ENCODE assay signal across 12 cellular contexts in genomic region chr3:146803746-146804145, GRCh38.
DNase-seq lines count a peak whose midpoint lies in the region; ATAC-seq, FAIRE-seq and TF ChIP-seq lines count a peak whose summit lies in the region.
"Had no signal": no experiment of that assay in that cellular context is flagged by ENCODE, and none has a peak within 500 bp of the region (broad histone marks: within the 10 kb centered on the region; RNA-seq: fewer than 3 reads in every experiment).

No MANE protein-coding gene starts in this region.

- H3K18ac ChIP-seq in mesendoderm (ENCODE audit: low read length) = no peak overlapping the region

- H2BK5ac ChIP-seq in mesendoderm (ENCODE audit: low read length) = no peak overlapping the region

- H3K79me2 ChIP-seq in mesendoderm (ENCODE audit: control insufficient read depth, insufficient read depth, low read length) = no peaks in the 10 kb centered on the region

- no peak overlapping the region for H3K4me3 ChIP-seq in mesendoderm (ENCODE audit: low read length)
- H3K4me3 ChIP-seq: GM12878 had no signal

- no peaks in the 10 kb centered on the region for H3K27me3 ChIP-seq in mesendoderm (ENCODE audit: insufficient read depth, low read length, poor library complexity)

- no peaks in the 10 kb centered on the region for H3K36me3 ChIP-seq in mesendoderm (ENCODE audit: control insufficient read depth, insufficient read depth, low read length)

- TF ChIP-seq CTCF in AG09319 (IDR thresholded peaks at IDR 0.05; ENCODE audit: low read depth, low read length) = no peak

- H2BK120ac ChIP-seq in mesendoderm (ENCODE audit: low read depth, low read length) = no peak overlapping the region

- FAIRE-seq in HTR-8/SVneo (lab: Jason Lieb, UNC) = no peak
- FAIRE-seq: GM12878, small intestine had no signal

- no peak overlapping the region for H3K4me2 ChIP-seq in mesendoderm (ENCODE audit: low read length)

- DNase-seq in AG09319 (ENCODE audit: extremely low read depth, low read depth) = peak; percentile 72
- DNase-seq in HTR-8/SVneo (ENCODE audit: insufficient read length, low spot score) = peak; percentile 22
- DNase-seq in brain pericyte (ENCODE audit: low read depth, low spot score) = peak; percentile 91
- DNase-seq in mesendoderm = peak; percentile 47
- DNase-seq in stimulated activated CD4-positive, alpha-beta T cell treated with anti-CD3 and anti-CD28 coated beads, Interleukin-4, amount 100 ng/mL, for 24 hours = no peak
- DNase-seq in KG1 (lab: John Stamatoyannopoulos, UW) = no peak
- DNase-seq: CD4-positive, alpha-beta T cell; NCI-H1930; small intestine had no signal

- H2AK5ac ChIP-seq in mesendoderm (ENCODE audit: low read length) = no peak overlapping the region

- H3K23ac ChIP-seq in mesendoderm (ENCODE audit: low read length) = no peak overlapping the region

- no peaks in the 10 kb centered on the region for H3K79me1 ChIP-seq in mesendoderm (ENCODE audit: low read length)

- H3K27ac ChIP-seq in mesendoderm (ENCODE audit: low read depth, low read length) = no peak overlapping the region

- no peak overlapping the region for H2BK15ac ChIP-seq in mesendoderm (replicated peaks; ENCODE audit: low read depth)

- no peak for ATAC-seq in HG03565 (IDR thresholded peaks at IDR 0.05; ENCODE audit: unreplicated experiment)
- no peak for ATAC-seq in activated CD4-positive, CD25-positive, alpha-beta regulatory T cell treated with anti-CD3 and anti-CD28 coated beads, Interleukin-2, amount 50 U/mL, for 24 hours
- ATAC-seq: GM12878 had no signal

- H3K9ac ChIP-seq in mesendoderm (ENCODE audit: low read length) = no peak overlapping the region

- H3K4ac ChIP-seq in mesendoderm (ENCODE audit: low read depth, low read length) = no peak overlapping the region

- peaks cover 2% of the 10 kb centered on the region for H3K4me1 ChIP-seq in mesendoderm (ENCODE audit: control insufficient read depth, low read depth, low read length)

- no peak overlapping the region for H3K56ac ChIP-seq in mesendoderm (ENCODE audit: low read length)

- no peak overlapping the region for H4K5ac ChIP-seq in mesendoderm (ENCODE audit: low read length)

- no peak overlapping the region for H4K8ac ChIP-seq in mesendoderm (ENCODE audit: low read depth, low read length)

- no CpG with 5 or more reads among the region's 2 CpGs for WGBS in mesendoderm (ENCODE audit: extremely low coverage, insufficient coverage, low lambda C conversion rate)

Comparison
In these comparisons a context has a peak if more than half of its experiments do, and no peak if none do; other contexts are left out.
1. DNase-seq: peak in AG09319 (single experiment), HTR-8/SVneo (single experiment), brain pericyte (single experiment) and mesendoderm (single experiment); none in stimulated activated CD4-positive, alpha-beta T cell treated with anti-CD3 and anti-CD28 coated beads, Interleukin-4, amount 100 ng/mL, for 24 hours (single experiment) and KG1 (single experiment).